8 cellular contexts compared by ENCODE assay signal in the genomic region with DNA sequence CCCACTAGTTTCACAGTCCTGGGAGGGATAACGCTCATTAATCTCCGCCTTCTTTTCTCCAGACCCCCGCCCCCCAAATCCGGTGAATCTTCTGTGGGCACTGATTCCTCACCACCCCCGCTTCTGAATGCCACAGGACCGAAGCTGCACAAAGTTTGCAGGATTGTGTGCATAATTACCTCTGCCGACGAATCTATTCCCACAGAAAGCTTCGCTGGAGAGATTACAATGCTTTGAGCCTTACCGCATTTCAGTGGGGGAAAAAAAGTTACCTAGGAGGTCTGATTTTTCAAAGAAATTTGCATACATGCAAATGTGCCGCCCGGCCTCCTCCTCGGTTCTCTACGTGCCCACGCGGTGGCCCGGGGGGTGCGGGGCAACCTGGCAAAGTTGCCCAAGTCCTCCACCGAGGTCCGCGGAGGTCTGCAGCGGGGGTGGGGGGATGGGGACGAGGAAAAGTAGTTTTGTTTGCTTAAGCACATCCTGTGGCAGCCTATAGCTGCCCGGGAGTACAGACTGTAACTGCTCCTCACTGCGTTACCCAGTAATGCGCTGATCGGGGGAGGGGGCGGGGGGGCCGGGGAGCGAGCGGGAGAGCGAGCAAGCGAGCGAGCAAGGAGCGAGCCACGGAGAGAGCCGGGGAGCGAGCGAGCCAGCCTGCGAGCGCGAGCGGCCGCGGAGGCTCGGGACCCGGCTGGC. TPM values are rescaled to one million over a fixed set of nuclear protein-coding genes. Genes with fewer than 3 reads are reported as not detected.
DNase-seq lines count a peak whose midpoint lies in the region; TF ChIP-seq lines count a peak whose summit lies in the region.

No MANE protein-coding gene starts in this region.

- H3K4me3 ChIP-seq in cardiac fibroblast (replicated peaks in 1 of 2; ENCODE audit: low read depth in 2 of 2, low read length in 2 of 2): peak overlapping the region; percentile 55 to 81
- peak overlapping the region; percentile 92 for H3K4me3 ChIP-seq in kidney epithelial cell (ENCODE audit: low read depth, low read length)

- peaks cover 58% of the 10 kb centered on the region for H3K4me1 Mint-ChIP-seq in CD14-positive monocyte

- H3K27ac ChIP-seq in VCaP: peak overlapping the region; percentile 93

- H3K36me3 Mint-ChIP-seq in CD14-positive monocyte: peaks cover 3 to 4% of the 10 kb centered on the region in 2 donors

- peaks cover 7 to 18% (median 10%) of the 10 kb centered on the region in 3 donors for H3K27me3 Mint-ChIP-seq in CD14-positive monocyte (ENCODE audit: low read depth in 3 of 3)

- DNase-seq in CD14-positive monocyte (ENCODE audit: low spot score) (no peak), LoVo (ENCODE audit: low spot score) (peak; percentile 54), cardiac fibroblast (ENCODE audit: low read depth in 2 of 2) (peak; percentile 75 to 79), kidney epithelial cell (ENCODE audit: low read depth) (no peak), AML-193 (lab: John Stamatoyannopoulos, UW) (no peak), COR-L47 (lab: John Stamatoyannopoulos, UW) (no peak)
- DNase-seq in stimulated activated CD4-positive, alpha-beta T cell treated with anti-CD3 and anti-CD28 coated beads, Interleukin-12 subunit alpha, Interleukin-12 subunit beta, amount 100 ng/mL, for 48 hours (ENCODE audit: low read depth in 2 of 3, low spot score in 1 of 3): peak in 2 of 3 donors; percentile 22 to 31

- no peaks in the 10 kb centered on the region for H3K27me3 ChIP-seq in kidney epithelial cell (ENCODE audit: control insufficient read depth, insufficient read depth, low read length)

- intact Hi-C loops in CD14-positive monocyte (cut with micrococcal nuclease): loop anchor here in 1 of 2 donors (5.0 kb wide), 1 partner anchor 34 kb away; no protein-coding TSS in a partner anchor

- TF ChIP-seq CTCF in CD14-positive monocyte (IDR thresholded peaks at IDR 0.05) (no peak), VCaP (conservative IDR thresholded peaks at IDR 0.05) (no peak), cardiac fibroblast (IDR thresholded peaks at IDR 0.05; ENCODE audit: low read depth, low read length) (no peak), kidney epithelial cell (IDR thresholded peaks at IDR 0.05; ENCODE audit: insufficient read depth, low read length, poor library complexity, severe bottlenecking) (no peak)

- H3K36me3 ChIP-seq in kidney epithelial cell (ENCODE audit: control insufficient read depth, insufficient read depth, low read length): no peaks in the 10 kb centered on the region

- H3K9me3 Mint-ChIP-seq in CD14-positive monocyte: peaks cover 0 to 3% (median 0%) of the 10 kb centered on the region in 7 donors

- peak overlapping the region; percentile 88 to 97 for H3K4me3 Mint-ChIP-seq in CD14-positive monocyte

- H3K27ac Mint-ChIP-seq in CD14-positive monocyte: peak overlapping the region in 1 of 7 donors; percentile 35

RNA-seq across cellular contexts. Expression of gene NFIA, which starts 0.6 kb away (rescaled TPM):
- 1 to 10 TPM; 1.4 to 5.3 TPM for polyA plus RNA-seq in CD14-positive monocyte
- 3.5 and 4.9 TPM in 2 replicates for total RNA-seq in kidney epithelial cell

Comparison
In these comparisons a context has a peak if more than half of its experiments do, and no peak if none do; other contexts are left out.
1. DNase-seq: peak in LoVo (single experiment), cardiac fibroblast (2 of 2) and stimulated activated CD4-positive, alpha-beta T cell treated with anti-CD3 and anti-CD28 coated beads, Interleukin-12 subunit alpha, Interleukin-12 subunit beta, amount 100 ng/mL, for 48 hours (2 of 3); none in CD14-positive monocyte (single experiment), kidney epithelial cell (single experiment), AML-193 (0 of 2) and COR-L47 (single experiment).